In genomic region chr1:64536217-64536835, GRCh38 we compare ENCODE assay signal across 11 cellular contexts.
DNase-seq lines count a peak whose midpoint lies in the region; ATAC-seq and TF ChIP-seq lines count a peak whose summit lies in the region.
"Had no signal": no experiment of that assay in that cellular context is flagged by ENCODE, and none has a peak within 500 bp of the region (broad histone marks: within the 10 kb centered on the region; RNA-seq: fewer than 3 reads in every experiment).

No MANE protein-coding gene starts in this region.

- in situ Hi-C loops in G401 (cut with HindIII; ENCODE audit: low sequenced_read_pairs): no loop called here

- H3K4me1 ChIP-seq in thoracic aorta (ENCODE audit: control insufficient read depth in 1 of 2, low read depth in 2 of 2): peaks cover 8 to 34% of the 10 kb centered on the region in 2 donors

- TF ChIP-seq CTCF in LNCaP clone FGC (IDR thresholded peaks at IDR 0.05; ENCODE audit: control insufficient read depth, extremely low read depth, insufficient read depth): no peak
- no peak for TF ChIP-seq CTCF in thoracic aorta (IDR thresholded peaks at IDR 0.05)

- H3K9me3 ChIP-seq in thoracic aorta: no peaks in the 10 kb centered on the region

- H3K36me3 ChIP-seq in thoracic aorta: no peaks in the 10 kb centered on the region

- peak overlapping the region; percentile 21 for H3K4me3 ChIP-seq in LNCaP clone FGC (ENCODE audit: low read depth, low read length)
- peak overlapping the region; percentile 27 for H3K4me3 ChIP-seq in thoracic aorta

- peak; percentile 88 for DNase-seq in LNCaP clone FGC (ENCODE audit: low read depth)
- peak; percentile 86 for DNase-seq in NCI-H748 (lab: John Stamatoyannopoulos, UW; ENCODE audit: unreplicated experiment)
- DNase-seq in kidney glomerular epithelial cell (lab: John Stamatoyannopoulos, UW): peak; percentile 81
- DNase-seq in thoracic aorta (ENCODE audit: low spot score): no peak
- DNase-seq in dedifferentiated amniotic fluid mesenchymal stem cell (ENCODE audit: extremely low spot score): no peak
- no peak for DNase-seq in G401 (ENCODE audit: low spot score)
- DNase-seq in KG1 (lab: John Stamatoyannopoulos, UW): no peak
- DNase-seq: activated CD4-positive, CD25-positive, alpha-beta regulatory T cell treated with anti-CD3 and anti-CD28 coated beads, Interleukin-2, amount 50 U/mL, for 72 hours; naive thymus-derived CD4-positive, alpha-beta T cell; NCI-H524 treated with DMSO at 0.1 percent for 48 hours had no signal

- no peaks in the 10 kb centered on the region for H3K27me3 ChIP-seq in thoracic aorta (replicated peaks; ENCODE audit: insufficient read depth)

- no peak for ATAC-seq in thoracic aorta (ENCODE audit: insufficient number of reproducible peaks, low FRiP score, low read depth)
- ATAC-seq: naive thymus-derived CD4-positive, alpha-beta T cell had no signal

- no peak overlapping the region for H3K27ac ChIP-seq in thoracic aorta
- H3K27ac ChIP-seq: KMS-11 had no signal

Comparison
In these comparisons a context has a peak if more than half of its experiments do, and no peak if none do; other contexts are left out.
1. DNase-seq: peak in LNCaP clone FGC (single experiment), NCI-H748 (single experiment) and kidney glomerular epithelial cell (single experiment); none in thoracic aorta (single experiment), dedifferentiated amniotic fluid mesenchymal stem cell (single experiment), G401 (single experiment) and KG1 (single experiment).